ENCODE assay signal across 8 cellular contexts in the genomic region with DNA sequence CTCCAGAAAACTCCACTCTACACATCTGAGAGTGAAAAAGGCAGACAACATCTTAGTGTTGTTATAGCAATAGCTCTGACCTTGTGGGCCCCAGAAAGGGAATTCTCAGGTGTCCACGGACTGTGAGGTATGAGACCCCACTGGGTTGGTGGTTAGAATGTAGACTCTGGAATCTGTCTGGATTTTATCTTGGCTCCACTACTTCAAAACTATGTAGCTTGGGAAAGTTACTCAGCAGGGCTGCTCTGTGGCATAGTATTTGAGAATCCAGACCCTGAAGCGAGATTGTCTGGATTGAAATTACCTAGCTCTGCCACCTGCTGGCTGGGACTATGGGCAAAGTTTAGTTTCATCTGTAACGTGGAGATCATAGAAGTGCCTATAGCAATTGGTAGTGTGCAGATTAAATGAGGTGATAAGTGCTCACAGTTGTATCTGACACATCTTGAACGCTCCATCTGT. TPM values are rescaled to one million over a fixed set of nuclear protein-coding genes. Genes with fewer than 3 reads are reported as not detected.
A peak's percentile ranks its signal among the peaks of the same experiment; 100 is the strongest.
DNase-seq lines count a peak whose midpoint lies in the region; ATAC-seq and TF ChIP-seq lines count a peak whose summit lies in the region.

No MANE protein-coding gene starts in this region.

- no peak overlapping the region for H3K27ac ChIP-seq in left ventricle myocardium inferior (replicated peaks)

- H3K27me3 ChIP-seq in left ventricle myocardium inferior (ENCODE audit: low read depth) = no peaks in the 10 kb centered on the region

- TF ChIP-seq CTCF in left ventricle myocardium inferior (IDR thresholded peaks at IDR 0.05; ENCODE audit: borderline replicate concordance) = peak; percentile 48

- no peaks in the 10 kb centered on the region for H3K36me3 ChIP-seq in left ventricle myocardium inferior

- no peaks in the 10 kb centered on the region for H3K4me1 ChIP-seq in left ventricle myocardium inferior

- peak; percentile 2 for DNase-seq in NCI-H2196 treated with DMSO at 0.1 percent for 48 hours (lab: John Stamatoyannopoulos, UW; ENCODE audit: unreplicated experiment)
- DNase-seq in NCI-H2196 (lab: John Stamatoyannopoulos, UW; ENCODE audit: unreplicated experiment) = no peak
- DNase-seq in NCI-H460 (ENCODE audit: extremely low read depth, low read depth) = peak; percentile 8
- DNase-seq in activated effector memory CD4-positive, alpha-beta T cell treated with Interleukin-2 at 50 U/mL for 16 hours = peak; percentile 42
- DNase-seq in left ventricle myocardium inferior = no peak
- peak; percentile 40 for DNase-seq in stimulated activated CD8-positive, alpha-beta memory T cell treated with anti-CD3 and anti-CD28 coated beads, Interleukin-15, amount 100 ng/mL, for 1 hour (ENCODE audit: low read depth)
- DNase-seq in NCI-H774 (lab: John Stamatoyannopoulos, UW) = no peak

- intact Hi-C loops in left ventricle myocardium inferior (cut with micrococcal nuclease) = no loop called here

- H3K9me3 ChIP-seq in left ventricle myocardium inferior (replicated peaks) = no peaks in the 10 kb centered on the region

- no peak for ATAC-seq in GM18858 (IDR thresholded peaks at IDR 0.05; ENCODE audit: unreplicated experiment)

- H3K4me3 ChIP-seq in left ventricle myocardium inferior = no peak overlapping the region

RNA-seq across cellular contexts. Expression of a gene that starts 25.8 kb away (rescaled TPM):
- total RNA-seq in NCI-H460 (2014; rRNA removed; shearing (Covaris generic)) = 7.0 and 7.2 TPM in 2 replicates
- polyA plus RNA-seq in NCI-H460 (2014; cell fraction: nucleus; rRNA removed) = 9.1 and 10.2 TPM in 2 replicates
- total RNA-seq in left ventricle myocardium inferior = 36.1 TPM

Comparison
In these comparisons a context has a peak if more than half of its experiments do, and no peak if none do; other contexts are left out.
1. DNase-seq: peak in NCI-H2196 treated with DMSO at 0.1 percent for 48 hours (single experiment), NCI-H460 (single experiment), activated effector memory CD4-positive, alpha-beta T cell treated with Interleukin-2 at 50 U/mL for 16 hours (single experiment) and stimulated activated CD8-positive, alpha-beta memory T cell treated with anti-CD3 and anti-CD28 coated beads, Interleukin-15, amount 100 ng/mL, for 1 hour (single experiment); none in NCI-H2196 (single experiment), left ventricle myocardium inferior (single experiment) and NCI-H774 (single experiment).